ENCODE assay signal across 8 cellular contexts in genomic region chr1:235513495-235514366, GRCh38. TPM values are rescaled to one million over a fixed set of nuclear protein-coding genes. Genes with fewer than 3 reads are reported as not detected.
DNase-seq lines count a peak whose midpoint lies in the region; ATAC-seq and TF ChIP-seq lines count a peak whose summit lies in the region.

No MANE protein-coding gene starts in this region.

- intact Hi-C loops in Calu3 (cut with micrococcal nuclease; ENCODE audit: unreplicated experiment) = loop anchor here (1.0 to 2.0 kb wide), 4 partner anchors 218 to 457 kb away; no protein-coding TSS in a partner anchor
- intact Hi-C loops in left ventricle myocardium inferior (cut with micrococcal nuclease) = no loop called here
- intact Hi-C loops in sigmoid colon (cut with DNase I) = loop anchor here (5.0 to 10.0 kb wide), 3 partner anchors 211 to 459 kb away; no protein-coding TSS in a partner anchor

- no peak for TF ChIP-seq POLR2A in sigmoid colon (IDR thresholded peaks at IDR 0.05)

- no peaks in the 10 kb centered on the region for H3K9me3 ChIP-seq in HAP-1
- H3K9me3 ChIP-seq in left ventricle myocardium inferior (replicated peaks) = no peaks in the 10 kb centered on the region
- H3K9me3 ChIP-seq in sigmoid colon = no peaks in the 10 kb centered on the region

- H3K4me3 Mint-ChIP-seq in Calu3 (ENCODE audit: low read depth, unreplicated experiment) = no peak overlapping the region
- H3K4me3 Mint-ChIP-seq in activated naive CD4-positive, alpha-beta T cell treated with anti-CD3 and anti-CD28 coated beads, Interleukin-2, amount 10 ng/mL, durations not matched to agents 7 days and 5 days = no peak overlapping the region

- H3K27me3 Mint-ChIP-seq in Calu3 (ENCODE audit: unreplicated experiment) = peaks cover 14% of the 10 kb centered on the region
- peaks cover 30% of the 10 kb centered on the region for H3K27me3 Mint-ChIP-seq in activated naive CD4-positive, alpha-beta T cell treated with anti-CD3 and anti-CD28 coated beads, Interleukin-2, amount 10 ng/mL, durations not matched to agents 7 days and 5 days

- TF ChIP-seq CTCF in Calu3 (IDR thresholded peaks at IDR 0.05; ENCODE audit: unreplicated experiment) (peak; percentile 83), left ventricle myocardium inferior (IDR thresholded peaks at IDR 0.05; ENCODE audit: borderline replicate concordance) (peak; percentile 95), sigmoid colon (IDR thresholded peaks at IDR 0.05) (peak; percentile 48 to 94 (median 78))

- ATAC-seq in GM21576 (IDR thresholded peaks at IDR 0.05; ENCODE audit: unreplicated experiment) = no peak

- no peak for TF ChIP-seq EP300 in sigmoid colon (IDR thresholded peaks at IDR 0.05)

- no peaks in the 10 kb centered on the region for H3K36me3 ChIP-seq in HAP-1 (replicated peaks)
- H3K36me3 ChIP-seq in left ventricle myocardium inferior = no peaks in the 10 kb centered on the region
- no peaks in the 10 kb centered on the region for H3K36me3 ChIP-seq in sigmoid colon

- H3K4me1 ChIP-seq in HAP-1 = no peaks in the 10 kb centered on the region
- H3K4me1 ChIP-seq in left ventricle myocardium inferior = no peaks in the 10 kb centered on the region
- H3K4me1 ChIP-seq in sigmoid colon = no peaks in the 10 kb centered on the region

- no peaks in the 10 kb centered on the region for H3K27me3 ChIP-seq in HAP-1 (ENCODE audit: low read depth)
- no peaks in the 10 kb centered on the region for H3K27me3 ChIP-seq in left ventricle myocardium inferior (ENCODE audit: low read depth)
- H3K27me3 ChIP-seq in sigmoid colon = no peaks in the 10 kb centered on the region

- no TSS peak for BruUV-seq in Calu3 (replicated peaks; lab: Mats Ljungman, UMichigan)

- no peak overlapping the region for H3K27ac ChIP-seq in left ventricle myocardium inferior (replicated peaks)
- H3K27ac ChIP-seq in sigmoid colon = no peak overlapping the region

- DNase-seq in Calu3 (peak; percentile 69), HAP-1 (ENCODE audit: low spot score in 2 of 2) (peak; percentile 69 to 73), NCI-H446 treated with DMSO at 0.1 percent for 48 hours (lab: John Stamatoyannopoulos, UW) (peak; percentile 65), left ventricle myocardium inferior (no peak), sigmoid colon (no peak)
- DNase-seq in activated naive CD4-positive, alpha-beta T cell treated with anti-CD3 and anti-CD28 coated beads, Interleukin-2, amount 10 ng/mL, durations not matched to agents 7 days and 5 days = peak; percentile 29
- DNase-seq in NK-92 treated with Interleukin-12 subunit alpha and Interleukin-12 subunit beta, amount 100 ng/mL, for 24 hours (lab: John Stamatoyannopoulos, UW) = no peak

- no peaks in the 10 kb centered on the region for H3K9me3 Mint-ChIP-seq in Calu3 (ENCODE audit: low read depth, unreplicated experiment)
- H3K9me3 Mint-ChIP-seq in activated naive CD4-positive, alpha-beta T cell treated with anti-CD3 and anti-CD28 coated beads, Interleukin-2, amount 10 ng/mL, durations not matched to agents 7 days and 5 days = no peaks in the 10 kb centered on the region

- CTCF ChIA-PET in Calu3 (lab: Charles Lee) = interaction anchor here (0.5 to 1.3 kb wide), 12 partner anchors 8 to 479 kb away, joined by 3 to 8 read pairs (median 4); partner anchors contain the start of genes ARID4B and B3GALNT2
- CTCF ChIA-PET in activated naive CD4-positive, alpha-beta T cell treated with anti-CD3 and anti-CD28 coated beads, Interleukin-2, amount 10 ng/mL, durations not matched to agents 7 days and 5 days (lab: Charles Lee) = interaction anchor here (0.6 to 2.6 kb wide), 10 partner anchors 9 to 458 kb away, joined by 3 to 15 read pairs (median 4); partner anchors contain the start of gene B3GALNT2

- in situ Hi-C loops in HAP-1 (cut with MboI; ENCODE audit: low sequenced_read_pairs) = loop anchor here (10.0 kb wide), 1 partner anchor 221 kb away; no protein-coding TSS in a partner anchor

- no peak overlapping the region for H3K27ac Mint-ChIP-seq in Calu3 (ENCODE audit: unreplicated experiment)
- no peak overlapping the region for H3K27ac Mint-ChIP-seq in activated naive CD4-positive, alpha-beta T cell treated with anti-CD3 and anti-CD28 coated beads, Interleukin-2, amount 10 ng/mL, durations not matched to agents 7 days and 5 days

- H3K4me3 ChIP-seq in HAP-1 (no peak overlapping the region), left ventricle myocardium inferior (no peak overlapping the region), sigmoid colon (no peak overlapping the region)

- WGBS in sigmoid colon, 2 donors = 34 to 39% methylated on average over 8 of the region's 8 CpGs

- no peaks in the 10 kb centered on the region for H3K36me3 Mint-ChIP-seq in Calu3 (ENCODE audit: insufficient read depth, unreplicated experiment)
- H3K36me3 Mint-ChIP-seq in activated naive CD4-positive, alpha-beta T cell treated with anti-CD3 and anti-CD28 coated beads, Interleukin-2, amount 10 ng/mL, durations not matched to agents 7 days and 5 days = no peaks in the 10 kb centered on the region

- H3K4me1 Mint-ChIP-seq in Calu3 (ENCODE audit: low read depth, unreplicated experiment) = peaks cover 7% of the 10 kb centered on the region
- no peaks in the 10 kb centered on the region for H3K4me1 Mint-ChIP-seq in activated naive CD4-positive, alpha-beta T cell treated with anti-CD3 and anti-CD28 coated beads, Interleukin-2, amount 10 ng/mL, durations not matched to agents 7 days and 5 days

RNA-seq across cellular contexts. Expression of gene B3GALNT2, which starts 9.5 kb away (rescaled TPM):
- total RNA-seq in Calu3 (2022) = 28.9 and 35.3 TPM in 2 replicates
- total RNA-seq in left ventricle myocardium inferior = 23.0 TPM
- 10 to 100 TPM; 38.5 to 58.7 (median 48.6) TPM for total RNA-seq in sigmoid colon
- polyA plus RNA-seq in sigmoid colon = 1 to 10 TPM; 1.8 to 7.1 (median 3.2) TPM

Comparison
In these comparisons a context has a peak if more than half of its experiments do, and no peak if none do; other contexts are left out.
1. DNase-seq: peak in Calu3 (single experiment), HAP-1 (2 of 2), NCI-H446 treated with DMSO at 0.1 percent for 48 hours (single experiment) and activated naive CD4-positive, alpha-beta T cell treated with anti-CD3 and anti-CD28 coated beads, Interleukin-2, amount 10 ng/mL, durations not matched to agents 7 days and 5 days (single experiment); none in left ventricle myocardium inferior (single experiment), sigmoid colon (single experiment) and NK-92 treated with Interleukin-12 subunit alpha and Interleukin-12 subunit beta, amount 100 ng/mL, for 24 hours (single experiment).
2. Peak in every context shown above with its lines, with median percentiles within 50 percentile points of each other: CTCF ChIP-seq.